In the genomic region with DNA sequence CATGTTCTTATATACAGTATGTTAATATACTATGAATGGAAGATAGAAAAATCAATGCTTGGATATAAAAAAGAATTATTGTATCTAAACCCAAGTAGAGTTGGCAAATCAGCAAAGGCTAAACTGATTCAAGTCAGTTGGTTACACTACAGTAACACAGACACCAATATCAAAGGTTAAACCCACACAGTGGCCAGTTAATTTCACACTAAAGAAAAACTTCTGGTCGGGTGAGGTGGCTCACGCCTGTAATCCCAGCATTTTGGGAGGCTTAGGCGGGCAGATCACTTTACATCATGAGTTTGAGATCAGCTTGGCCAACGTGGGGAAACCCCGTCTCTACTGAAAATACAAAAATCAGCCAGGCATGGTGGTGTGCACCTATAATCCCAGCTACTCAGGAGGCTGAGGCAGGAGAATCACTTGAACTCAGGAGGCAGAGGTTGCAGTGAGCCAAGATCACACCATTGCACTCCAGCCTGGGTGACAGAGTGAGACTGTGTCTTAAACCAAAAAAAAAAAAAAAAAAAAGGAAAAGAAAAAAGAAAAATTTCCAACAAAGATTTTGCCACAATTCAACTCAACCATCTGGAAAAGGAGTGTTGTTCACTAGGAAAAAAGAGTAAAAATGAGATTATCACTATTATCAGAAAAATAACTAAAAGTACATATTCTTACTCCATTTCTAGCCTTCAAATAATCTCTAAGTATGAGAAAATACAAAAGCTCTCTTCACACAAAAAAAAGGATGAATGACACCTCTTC, we compare ENCODE assay signal across 1 cellular context.
TF ChIP-seq lines count a peak whose summit lies in the region.

No MANE protein-coding gene starts in this region.

TF ChIP-seq in K562, 482 proteins besides CTCF, POLR2A, EP300 and RAD21 (continued from another document):
- TF ChIP-seq, protein P1, sequence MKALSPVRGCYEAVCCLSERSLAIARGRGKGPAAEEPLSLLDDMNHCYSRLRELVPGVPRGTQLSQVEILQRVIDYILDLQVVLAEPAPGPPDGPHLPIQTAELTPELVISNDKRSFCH (CRISPR knock-in tag; IDR thresholded peaks at IDR 0.05) = no peak
- TF ChIP-seq, protein P1 (tag; IDR thresholded peaks at IDR 0.05) = no peak
- no peak for TF ChIP-seq HDGF (IDR thresholded peaks at IDR 0.05)
- TF ChIP-seq, protein P2, sequence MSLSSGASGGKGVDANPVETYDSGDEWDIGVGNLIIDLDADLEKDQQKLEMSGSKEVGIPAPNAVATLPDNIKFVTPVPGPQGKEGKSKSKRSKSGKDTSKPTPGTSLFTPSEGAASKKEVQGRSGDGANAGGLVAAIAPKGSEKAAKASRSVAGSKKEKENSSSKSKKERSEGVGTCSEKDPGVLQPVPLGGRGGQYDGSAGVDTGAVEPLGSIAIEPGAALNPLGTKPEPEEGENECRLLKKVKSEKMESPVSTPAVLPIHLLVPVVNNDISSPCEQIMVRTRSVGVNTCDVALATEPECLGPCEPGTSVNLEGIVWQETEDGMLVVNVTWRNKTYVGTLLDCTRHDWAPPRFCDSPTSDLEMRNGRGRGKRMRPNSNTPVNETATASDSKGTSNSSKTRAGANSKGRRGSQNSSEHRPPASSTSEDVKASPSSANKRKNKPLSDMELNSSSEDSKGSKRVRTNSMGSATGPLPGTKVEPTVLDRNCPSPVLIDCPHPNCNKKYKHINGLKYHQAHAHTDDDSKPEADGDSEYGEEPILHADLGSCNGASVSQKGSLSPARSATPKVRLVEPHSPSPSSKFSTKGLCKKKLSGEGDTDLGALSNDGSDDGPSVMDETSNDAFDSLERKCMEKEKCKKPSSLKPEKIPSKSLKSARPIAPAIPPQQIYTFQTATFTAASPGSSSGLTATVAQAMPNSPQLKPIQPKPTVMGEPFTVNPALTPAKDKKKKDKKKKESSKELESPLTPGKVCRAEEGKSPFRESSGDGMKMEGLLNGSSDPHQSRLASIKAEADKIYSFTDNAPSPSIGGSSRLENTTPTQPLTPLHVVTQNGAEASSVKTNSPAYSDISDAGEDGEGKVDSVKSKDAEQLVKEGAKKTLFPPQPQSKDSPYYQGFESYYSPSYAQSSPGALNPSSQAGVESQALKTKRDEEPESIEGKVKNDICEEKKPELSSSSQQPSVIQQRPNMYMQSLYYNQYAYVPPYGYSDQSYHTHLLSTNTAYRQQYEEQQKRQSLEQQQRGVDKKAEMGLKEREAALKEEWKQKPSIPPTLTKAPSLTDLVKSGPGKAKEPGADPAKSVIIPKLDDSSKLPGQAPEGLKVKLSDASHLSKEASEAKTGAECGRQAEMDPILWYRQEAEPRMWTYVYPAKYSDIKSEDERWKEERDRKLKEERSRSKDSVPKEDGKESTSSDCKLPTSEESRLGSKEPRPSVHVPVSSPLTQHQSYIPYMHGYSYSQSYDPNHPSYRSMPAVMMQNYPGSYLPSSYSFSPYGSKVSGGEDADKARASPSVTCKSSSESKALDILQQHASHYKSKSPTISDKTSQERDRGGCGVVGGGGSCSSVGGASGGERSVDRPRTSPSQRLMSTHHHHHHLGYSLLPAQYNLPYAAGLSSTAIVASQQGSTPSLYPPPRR (CRISPR knock-in tag; IDR thresholded peaks at IDR 0.05; ENCODE audit: borderline replicate concordance) = no peak
